8 cellular contexts compared by ENCODE assay signal in the genomic region with DNA sequence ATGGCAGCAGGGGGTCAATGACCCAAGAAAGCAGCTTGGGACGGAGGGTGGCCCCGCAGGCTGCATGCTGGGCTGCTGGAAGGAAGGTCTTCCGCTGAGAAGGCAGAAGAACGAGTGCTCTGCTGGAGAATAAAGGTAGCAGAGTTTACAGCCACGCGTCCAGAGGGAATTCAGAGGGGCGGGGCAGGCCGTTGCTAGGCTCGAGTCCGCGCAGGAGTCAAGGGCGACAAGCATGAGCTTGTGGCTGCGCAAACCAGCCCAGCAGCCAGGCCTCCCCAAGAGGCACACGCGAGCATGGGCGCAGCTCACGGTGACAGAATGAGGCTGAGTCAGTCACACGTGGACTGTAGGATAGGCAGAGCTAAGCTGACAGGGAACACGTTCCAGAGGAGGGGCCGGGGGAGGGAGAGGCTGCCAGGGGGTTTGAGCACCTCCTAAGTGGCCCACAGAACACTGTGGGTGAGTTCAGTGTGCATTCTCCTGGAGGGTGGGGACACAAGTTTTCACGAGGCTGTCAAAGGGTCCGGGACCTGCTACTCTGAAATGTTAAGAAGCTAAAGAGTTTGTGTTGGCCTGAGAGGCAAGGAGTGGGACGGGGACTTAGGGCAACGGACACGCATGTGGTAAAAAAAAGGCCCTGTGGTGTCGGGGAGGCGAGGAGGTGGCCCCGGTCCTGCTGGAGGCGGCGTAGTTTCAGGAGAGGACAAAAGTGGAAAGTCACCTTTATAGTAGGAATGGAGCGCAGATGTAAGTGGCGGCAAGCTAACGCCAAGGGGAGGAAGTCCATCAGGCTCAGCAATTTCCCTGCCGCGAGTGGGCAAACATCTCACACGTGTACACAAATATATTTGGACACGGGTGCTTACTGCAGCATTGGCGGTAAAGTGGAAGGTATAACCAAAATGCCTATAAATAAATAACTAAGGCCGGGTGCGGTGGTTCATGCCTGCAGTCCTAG. TPM values are rescaled to one million over a fixed set of nuclear protein-coding genes. Genes with fewer than 3 reads are reported as not detected.
A peak's percentile ranks its signal among the peaks of the same experiment; 100 is the strongest.
DNase-seq lines count a peak whose midpoint lies in the region; ATAC-seq and TF ChIP-seq lines count a peak whose summit lies in the region.

No MANE protein-coding gene starts in this region.

- peak overlapping the region; percentile 21 for H3K4me3 Mint-ChIP-seq in dendritic cell treated with granulocyte-macrophage colony-stimulating factor and Interleukin-4, amounts not matched to agents 40 ng/mL and 50 ng/mL, for 4 days
- peak overlapping the region in 1 of 2 donors; percentile 9 for H3K4me3 Mint-ChIP-seq in stimulated activated naive B cell treated with anti-CD40 and anti-IgM and Interleukin-4, amounts not matched to agents 10 μg/mL and 1 μg/mL and 100 μg/mL, for 72 hours

- peaks cover 26% of the 10 kb centered on the region for H3K4me1 Mint-ChIP-seq in dendritic cell treated with granulocyte-macrophage colony-stimulating factor and Interleukin-4, amounts not matched to agents 40 ng/mL and 50 ng/mL, for 4 days (ENCODE audit: low read depth)
- peaks cover 11 to 31% of the 10 kb centered on the region in 2 donors for H3K4me1 Mint-ChIP-seq in stimulated activated naive B cell treated with anti-CD40 and anti-IgM and Interleukin-4, amounts not matched to agents 10 μg/mL and 1 μg/mL and 100 μg/mL, for 72 hours

- intact Hi-C loops in dendritic cell treated with granulocyte-macrophage colony-stimulating factor and Interleukin-4, amounts not matched to agents 40 ng/mL and 50 ng/mL, for 4 days (cut with micrococcal nuclease): no loop called here
- intact Hi-C loops in right lobe of liver (cut with DNase I) (no loop called here), testis (cut with DNase I; ENCODE audit: low total_unique reads) (no loop called here)

- no peaks in the 10 kb centered on the region for H3K9me3 ChIP-seq in right lobe of liver
- H3K9me3 ChIP-seq in testis: no peaks in the 10 kb centered on the region

- no peak for TF ChIP-seq POLR2A in right lobe of liver (IDR thresholded peaks at IDR 0.05)
- TF ChIP-seq POLR2A in testis (IDR thresholded peaks at IDR 0.05): no peak

- H3K27ac Mint-ChIP-seq in dendritic cell treated with granulocyte-macrophage colony-stimulating factor and Interleukin-4, amounts not matched to agents 40 ng/mL and 50 ng/mL, for 4 days: peak overlapping the region; percentile 10
- H3K27ac Mint-ChIP-seq in stimulated activated naive B cell treated with anti-CD40 and anti-IgM and Interleukin-4, amounts not matched to agents 10 μg/mL and 1 μg/mL and 100 μg/mL, for 72 hours: no peak overlapping the region

- 52% methylated on average over 28 of the region's 40 CpGs for WGBS in right lobe of liver (ENCODE audit: insufficient coverage, low coverage, low lambda C conversion rate, missing lambda C conversion rate)
- WGBS in testis, 2 donors: 36 to 38% methylated on average over 40 of the region's 40 CpGs

- H3K9me3 Mint-ChIP-seq in dendritic cell treated with granulocyte-macrophage colony-stimulating factor and Interleukin-4, amounts not matched to agents 40 ng/mL and 50 ng/mL, for 4 days: no peaks in the 10 kb centered on the region
- H3K9me3 Mint-ChIP-seq in stimulated activated naive B cell treated with anti-CD40 and anti-IgM and Interleukin-4, amounts not matched to agents 10 μg/mL and 1 μg/mL and 100 μg/mL, for 72 hours: no peaks in the 10 kb centered on the region

- H3K36me3 ChIP-seq in right lobe of liver (no peaks in the 10 kb centered on the region), testis (ENCODE audit: low read depth, missing control alignments) (no peaks in the 10 kb centered on the region)

- H3K27ac ChIP-seq in right lobe of liver (peak overlapping the region in 2 of 3 donors; percentile 39 to 57), testis (peak overlapping the region in 1 of 2 donors; percentile 31)

- TF ChIP-seq CTCF in right lobe of liver (IDR thresholded peaks at IDR 0.05) (no peak), testis (IDR thresholded peaks at IDR 0.05) (no peak)

- ATAC-seq in right lobe of liver (peak; percentile 79 to 90 (median 83)), GM21360 (IDR thresholded peaks at IDR 0.05; ENCODE audit: unreplicated experiment) (no peak)
- no peak for ATAC-seq in stimulated activated naive B cell treated with anti-CD40 and anti-IgM and Interleukin-4, amounts not matched to agents 10 μg/mL and 1 μg/mL and 100 μg/mL, for 72 hours (replicated peaks)

- H3K36me3 Mint-ChIP-seq in dendritic cell treated with granulocyte-macrophage colony-stimulating factor and Interleukin-4, amounts not matched to agents 40 ng/mL and 50 ng/mL, for 4 days (ENCODE audit: low read depth): no peaks in the 10 kb centered on the region
- H3K36me3 Mint-ChIP-seq in stimulated activated naive B cell treated with anti-CD40 and anti-IgM and Interleukin-4, amounts not matched to agents 10 μg/mL and 1 μg/mL and 100 μg/mL, for 72 hours: no peaks in the 10 kb centered on the region

- peaks cover 0 to 9% (median 0%) of the 10 kb centered on the region in 4 donors for H3K4me1 ChIP-seq in right lobe of liver
- H3K4me1 ChIP-seq in testis: peaks cover 15% of the 10 kb centered on the region

- H3K27me3 Mint-ChIP-seq in dendritic cell treated with granulocyte-macrophage colony-stimulating factor and Interleukin-4, amounts not matched to agents 40 ng/mL and 50 ng/mL, for 4 days: no peaks in the 10 kb centered on the region
- peaks cover 0 to 17% of the 10 kb centered on the region in 2 donors for H3K27me3 Mint-ChIP-seq in stimulated activated naive B cell treated with anti-CD40 and anti-IgM and Interleukin-4, amounts not matched to agents 10 μg/mL and 1 μg/mL and 100 μg/mL, for 72 hours

- peak; percentile 88 for DNase-seq in EL
- peak; percentile 87 for DNase-seq in NCI-H345 (lab: John Stamatoyannopoulos, UW)
- peak; percentile 68 to 75 (median 74) for DNase-seq in right lobe of liver
- DNase-seq in testis: peak; percentile 75
- DNase-seq in NK-92 (lab: John Stamatoyannopoulos, UW; ENCODE audit: unreplicated experiment): no peak
- no peak for DNase-seq in stimulated activated naive B cell treated with anti-CD40 and anti-IgM and Interleukin-4, amounts not matched to agents 10 μg/mL and 1 μg/mL and 100 μg/mL, for 72 hours

- H3K27me3 ChIP-seq in right lobe of liver (no peaks in the 10 kb centered on the region), testis (no peaks in the 10 kb centered on the region)

- H3K4me3 ChIP-seq in right lobe of liver (peak overlapping the region in 2 of 3 donors; percentile 16 to 21), testis (peak overlapping the region in 1 of 2 donors; percentile 41)

RNA-seq across cellular contexts. Expression of a gene that starts 17.7 kb away (rescaled TPM):
- total RNA-seq in right lobe of liver (1 to 10 TPM; 1.6 to 2.9 (median 1.9) TPM), testis (100 to 1,000 TPM in 1 of 2 donors, 10 to 100 TPM in 1; 92.9 to 127 TPM)
- polyA plus RNA-seq in testis (ENCODE audit: insufficient read depth, low read depth, low replicate concordance): 197 TPM

RNA-seq across cellular contexts. Expression of a gene that starts 42.9 kb away (rescaled TPM):
- total RNA-seq in right lobe of liver: not detected
- total RNA-seq in testis: 100 to 1,000 TPM in 1 of 2 donors, 10 to 100 TPM in 1; 83.4 to 316 TPM
- 411 TPM for polyA plus RNA-seq in testis (ENCODE audit: insufficient read depth, low read depth, low replicate concordance)

Comparison
In these comparisons a context has a peak if more than half of its experiments do, and no peak if none do; other contexts are left out.
1. DNase-seq: peak in EL (single experiment), NCI-H345 (single experiment), right lobe of liver (3 of 3) and testis (single experiment); none in NK-92 (single experiment) and stimulated activated naive B cell treated with anti-CD40 and anti-IgM and Interleukin-4, amounts not matched to agents 10 μg/mL and 1 μg/mL and 100 μg/mL, for 72 hours (single experiment).
2. ATAC-seq: peak in right lobe of liver (4 of 4); none in stimulated activated naive B cell treated with anti-CD40 and anti-IgM and Interleukin-4, amounts not matched to agents 10 μg/mL and 1 μg/mL and 100 μg/mL, for 72 hours (0 of 2) and GM21360 (single experiment).
3. RNA of a gene that starts 17.7 kb away (total RNA-seq): 92.9 to 127 TPM in testis; 1.6 to 2.9 TPM in right lobe of liver; every median in the first group is over 10 times any median in the second.
4. RNA of a gene that starts 42.9 kb away (total RNA-seq): 83.4 to 316 TPM in testis; not detected in right lobe of liver; every median in the first group is over 10 times any median in the second.